Comparison of ENCODE assay signal across 12 cellular contexts in genomic region chr11:128379587-128380279, GRCh38.
DNase-seq lines count a peak whose midpoint lies in the region; ATAC-seq and TF ChIP-seq lines count a peak whose summit lies in the region.
"Had no signal": no experiment of that assay in that cellular context is flagged by ENCODE, and none has a peak within 500 bp of the region (broad histone marks: within the 10 kb centered on the region; RNA-seq: fewer than 3 reads in every experiment).

No MANE protein-coding gene starts in this region.

- TF ChIP-seq CTCF in activated CD8-positive, alpha-beta T cell treated with anti-CD3 and anti-CD28 coated beads for 36 hours (IDR thresholded peaks at IDR 0.05) = no peak
- TF ChIP-seq CTCF in OCI-LY7 (conservative IDR thresholded peaks at IDR 0.05; ENCODE audit: low read length) = no peak

- intact Hi-C loops in activated CD8-positive, alpha-beta T cell treated with anti-CD3 and anti-CD28 coated beads for 36 hours (cut with micrococcal nuclease) = loop anchor here (5.0 kb wide), 1 partner anchor 37 kb away; no protein-coding TSS in a partner anchor
- intact Hi-C loops in OCI-LY7 (cut with micrococcal nuclease; ENCODE audit: unreplicated experiment) = no loop called here

- H3K36me3 Mint-ChIP-seq in activated CD8-positive, alpha-beta T cell treated with anti-CD3 and anti-CD28 coated beads for 36 hours (ENCODE audit: low read depth) = peaks cover 16% of the 10 kb centered on the region
- H3K36me3 Mint-ChIP-seq in stimulated activated effector memory CD8-positive, alpha-beta T cell treated with anti-CD3 and anti-CD28 coated beads, Interleukin-12 subunit alpha, Interleukin-12 subunit beta, amount 100 ng/mL, for 72 hours = no peaks in the 10 kb centered on the region

- H3K4me1 ChIP-seq in effector memory CD4-positive, alpha-beta T cell (ENCODE audit: control insufficient read depth, insufficient read depth, low read length, poor library complexity, severe bottlenecking) = peaks cover 15% of the 10 kb centered on the region
- H3K4me1 ChIP-seq in OCI-LY7 (ENCODE audit: insufficient read depth, low read length, poor library complexity, severe bottlenecking) = no peaks in the 10 kb centered on the region
- H3K4me1 ChIP-seq: SJSA1 had no signal

- no peaks in the 10 kb centered on the region for H3K27me3 Mint-ChIP-seq in activated CD8-positive, alpha-beta T cell treated with anti-CD3 and anti-CD28 coated beads for 36 hours

- POLR2A ChIA-PET in activated CD8-positive, alpha-beta T cell treated with anti-CD3 and anti-CD28 coated beads for 36 hours (lab: Charles Lee) = interaction anchor here (1.0 kb wide), 1 partner anchor 17 kb away, joined by 3 read pairs; no protein-coding TSS in a partner anchor
- POLR2A ChIA-PET in OCI-LY7 (lab: Charles Lee) = no interaction called here

- no peaks in the 10 kb centered on the region for H3K9me3 ChIP-seq in effector memory CD4-positive, alpha-beta T cell (ENCODE audit: control insufficient read depth, low read length)
- peaks cover 10% of the 10 kb centered on the region; the same call in 1 of the 2 replicates for H3K9me3 ChIP-seq in OCI-LY7 (ENCODE audit: low read length)
- peaks cover 6% of the 10 kb centered on the region for H3K9me3 ChIP-seq in MG63
- H3K9me3 ChIP-seq: SJSA1 had no signal

- H3K4me1 Mint-ChIP-seq in activated CD8-positive, alpha-beta T cell treated with anti-CD3 and anti-CD28 coated beads for 36 hours (ENCODE audit: low read depth) = peaks cover 46% of the 10 kb centered on the region
- peaks cover 27% of the 10 kb centered on the region for H3K4me1 Mint-ChIP-seq in stimulated activated effector memory CD8-positive, alpha-beta T cell treated with anti-CD3 and anti-CD28 coated beads, Interleukin-12 subunit alpha, Interleukin-12 subunit beta, amount 100 ng/mL, for 72 hours

- no peak overlapping the region for H3K4me3 Mint-ChIP-seq in activated CD8-positive, alpha-beta T cell treated with anti-CD3 and anti-CD28 coated beads for 36 hours
- peak overlapping the region; percentile 11 for H3K4me3 Mint-ChIP-seq in stimulated activated effector memory CD8-positive, alpha-beta T cell treated with anti-CD3 and anti-CD28 coated beads, Interleukin-12 subunit alpha, Interleukin-12 subunit beta, amount 100 ng/mL, for 72 hours
- H3K4me3 Mint-ChIP-seq: H9 had no signal

- peak; percentile 20 for DNase-seq in activated T-cell treated with anti-CD3 and anti-CD28 coated beads for 24 hours (ENCODE audit: low read depth)
- DNase-seq in activated T-cell treated with anti-CD3 and anti-CD28 coated beads for 4 hours = no peak
- DNase-seq in activated CD8-positive, alpha-beta T cell treated with anti-CD3 and anti-CD28 coated beads for 36 hours = peak; percentile 67
- DNase-seq in effector memory CD4-positive, alpha-beta T cell = peak in 1 of 3 donors; percentile 13
- peak; percentile 7 to 59 for DNase-seq in stimulated activated effector memory CD8-positive, alpha-beta T cell treated with anti-CD3 and anti-CD28 coated beads, Interleukin-12 subunit alpha, Interleukin-12 subunit beta, amount 100 ng/mL, for 72 hours (ENCODE audit: low spot score in 2 of 2)
- DNase-seq in H7 = no peak
- no peak for DNase-seq in OCI-LY7 (ENCODE audit: low spot score)
- DNase-seq in MG63 = no peak
- DNase-seq: H9, NCI-H1436, NCI-H748 treated with DMSO at 0.1 percent for 48 hours had no signal

- no peaks in the 10 kb centered on the region for H3K9me2 ChIP-seq in OCI-LY7 (ENCODE audit: insufficient read depth, low read length)

- no peak overlapping the region for H2AFZ ChIP-seq in OCI-LY7 (ENCODE audit: low read length)

- ATAC-seq in activated CD8-positive, alpha-beta T cell treated with anti-CD3 and anti-CD28 coated beads for 36 hours = peak; percentile 94
- peak; percentile 100 for ATAC-seq in stimulated activated effector memory CD8-positive, alpha-beta T cell treated with anti-CD3 and anti-CD28 coated beads, Interleukin-12 subunit alpha, Interleukin-12 subunit beta, amount 100 ng/mL, for 72 hours

- H3K27me3 ChIP-seq in effector memory CD4-positive, alpha-beta T cell (replicated peaks; ENCODE audit: control insufficient read depth, insufficient read depth, low read length, poor library complexity, severe bottlenecking) = no peaks in the 10 kb centered on the region
- no peaks in the 10 kb centered on the region for H3K27me3 ChIP-seq in H7 (ENCODE audit: control insufficient read depth, insufficient read depth, low read length)
- H3K27me3 ChIP-seq in MG63 = no peaks in the 10 kb centered on the region
- H3K27me3 ChIP-seq: SJSA1 had no signal

- no TSS peak for BruUV-seq in OCI-LY7 (replicated peaks; lab: Mats Ljungman, UMichigan)

- no peak overlapping the region for H3K4me2 ChIP-seq in OCI-LY7 (ENCODE audit: low read length)

- no peaks in the 10 kb centered on the region for H3K36me3 ChIP-seq in effector memory CD4-positive, alpha-beta T cell (ENCODE audit: control insufficient read depth, insufficient read depth, low read length)
- H3K36me3 ChIP-seq in H7 (replicated peaks; ENCODE audit: control insufficient read depth, insufficient read depth, low read length) (no peaks in the 10 kb centered on the region), OCI-LY7 (ENCODE audit: insufficient read depth, low read length) (no peaks in the 10 kb centered on the region; the same call in 1 of the 2 replicates), MG63 (no peaks in the 10 kb centered on the region)
- H3K36me3 ChIP-seq: SJSA1 had no signal

- H3K27ac ChIP-seq in effector memory CD4-positive, alpha-beta T cell (ENCODE audit: insufficient read depth, low read length, poor library complexity, severe bottlenecking) = peak overlapping the region; percentile 50
- H3K27ac ChIP-seq in OCI-LY7 (ENCODE audit: low read depth, low read length, poor library complexity, severe bottlenecking) = no peak overlapping the region
- H3K27ac ChIP-seq: SJSA1 had no signal

- no peaks in the 10 kb centered on the region for H4K20me1 ChIP-seq in OCI-LY7 (ENCODE audit: insufficient read depth, low read length)

- CTCF ChIA-PET in activated CD8-positive, alpha-beta T cell treated with anti-CD3 and anti-CD28 coated beads for 36 hours (lab: Charles Lee) = interaction anchor here (1.0 to 1.7 kb wide), 5 partner anchors 9 to 37 kb away, joined by 3 to 4 read pairs (median 3); no protein-coding TSS in a partner anchor
- CTCF ChIA-PET in OCI-LY7 (lab: Charles Lee; ENCODE audit: unreplicated experiment) = no interaction called here

- peaks cover 29% of the 10 kb centered on the region for H3K9me3 Mint-ChIP-seq in activated CD8-positive, alpha-beta T cell treated with anti-CD3 and anti-CD28 coated beads for 36 hours
- H3K9me3 Mint-ChIP-seq in stimulated activated effector memory CD8-positive, alpha-beta T cell treated with anti-CD3 and anti-CD28 coated beads, Interleukin-12 subunit alpha, Interleukin-12 subunit beta, amount 100 ng/mL, for 72 hours = peaks cover 10% of the 10 kb centered on the region

- no peak overlapping the region for H3K4me3 ChIP-seq in effector memory CD4-positive, alpha-beta T cell (ENCODE audit: insufficient read depth, low read depth, low read length, poor library complexity, severe bottlenecking)
- H3K4me3 ChIP-seq in H7 (ENCODE audit: insufficient read depth, low read depth, low read length) (no peak overlapping the region), OCI-LY7 (ENCODE audit: low read depth, low read length, poor library complexity, severe bottlenecking) (no peak overlapping the region), MG63 (no peak overlapping the region)
- H3K4me3 ChIP-seq: SJSA1 had no signal

- no peaks in the 10 kb centered on the region for H3K79me2 ChIP-seq in OCI-LY7 (ENCODE audit: insufficient read depth, low read depth, low read length)

- H3K27ac Mint-ChIP-seq in activated CD8-positive, alpha-beta T cell treated with anti-CD3 and anti-CD28 coated beads for 36 hours = peak overlapping the region; percentile 80
- peak overlapping the region; percentile 15 for H3K27ac Mint-ChIP-seq in stimulated activated effector memory CD8-positive, alpha-beta T cell treated with anti-CD3 and anti-CD28 coated beads, Interleukin-12 subunit alpha, Interleukin-12 subunit beta, amount 100 ng/mL, for 72 hours
- H3K27ac Mint-ChIP-seq: H9 had no signal

Comparison
In these comparisons a context has a peak if more than half of its experiments do, and no peak if none do; other contexts are left out.
1. DNase-seq: peak in activated T-cell treated with anti-CD3 and anti-CD28 coated beads for 24 hours (single experiment), activated CD8-positive, alpha-beta T cell treated with anti-CD3 and anti-CD28 coated beads for 36 hours (single experiment) and stimulated activated effector memory CD8-positive, alpha-beta T cell treated with anti-CD3 and anti-CD28 coated beads, Interleukin-12 subunit alpha, Interleukin-12 subunit beta, amount 100 ng/mL, for 72 hours (2 of 2); none in activated T-cell treated with anti-CD3 and anti-CD28 coated beads for 4 hours (single experiment), H7 (single experiment), OCI-LY7 (single experiment) and MG63 (single experiment).